8 cellular contexts compared by ENCODE assay signal in genomic region chr20:34111712-34112599, GRCh38. TPM values are rescaled to one million over a fixed set of nuclear protein-coding genes. Genes with fewer than 3 reads are reported as not detected.
A peak's percentile ranks its signal among the peaks of the same experiment; 100 is the strongest.
DNase-seq lines count a peak whose midpoint lies in the region; TF ChIP-seq lines count a peak whose summit lies in the region.

EIF2S2 (minus strand) TSS chr20:34112243; CDS start chr20:34112110, 133 bp downstream.

- in situ Hi-C loops in SK-MEL-5 (cut with HindIII; ENCODE audit: low pct_unique_long_range_greater_than_20kb, low sequenced_read_pairs) = no loop called here

- peak within 1 kb of the TSS; percentile 59 to 100 (median 100) for H3K9ac ChIP-seq in subcutaneous abdominal adipose tissue (ENCODE audit: low read length in 5 of 5)

- H3K4me1 ChIP-seq in neuron (ENCODE audit: insufficient read depth, low read length) (peaks cover 11% of the 10 kb centered on the region), subcutaneous abdominal adipose tissue (ENCODE audit: control insufficient read depth in 5 of 5, insufficient read depth in 5 of 5, low read length in 5 of 5) (peaks cover 4 to 37% (median 29%) of the 10 kb centered on the region in 5 donors)

- peak within 1 kb of the TSS; percentile 93 for H3K4me3 ChIP-seq in neuron (ENCODE audit: low read length)
- peak within 1 kb of the TSS; percentile 88 to 98 (median 91) for H3K4me3 ChIP-seq in subcutaneous abdominal adipose tissue (ENCODE audit: low read depth in 1 of 5, low read length in 5 of 5)

- DNase-seq in GF-D8 (lab: John Stamatoyannopoulos, UW) = peak; percentile 97
- DNase-seq in HEK293T (ENCODE audit: extremely low spot score) = peak; percentile 97
- peak; percentile 99 for DNase-seq in MV-4-11 (lab: John Stamatoyannopoulos, UW)
- DNase-seq in SK-MEL-5 (ENCODE audit: low read depth, low spot score) = peak; percentile 99
- DNase-seq in activated naive CD4-positive, alpha-beta T cell treated with Interleukin-2 at 50 U/mL for 16 hours = peak; percentile 95
- peak; percentile 97 for DNase-seq in foreskin melanocyte

- H3K36me3 ChIP-seq in neuron (ENCODE audit: insufficient read depth, low read length) = peaks cover 9% of the 10 kb centered on the region
- H3K36me3 ChIP-seq in subcutaneous abdominal adipose tissue (ENCODE audit: control insufficient read depth in 5 of 5, insufficient read depth in 5 of 5, low read length in 5 of 5) = peaks cover 0 to 12% (median 4%) of the 10 kb centered on the region in 5 donors

- H3K27me3 ChIP-seq in neuron (ENCODE audit: insufficient read depth, low read length) (no peaks in the 10 kb centered on the region), subcutaneous abdominal adipose tissue (ENCODE audit: control insufficient read depth in 5 of 5, insufficient read depth in 4 of 5, low read length in 5 of 5) (no peaks in the 10 kb centered on the region)

- POLR2A ChIA-PET in HEK293T (lab: Yijun Ruan, JAX) = interaction anchor here (0.6 to 2.6 kb wide), 28 partner anchors 9 to 1343 kb away, joined by 3 to 27 read pairs (median 5); partner anchors contain the start of genes CEP250, CHMP4B, DYNLRB1 and RALY

- CTCF ChIA-PET in HEK293T (lab: Yijun Ruan, JAX) = interaction anchor here (0.8 kb wide), 1 partner anchor 78 kb away, joined by 3 read pairs; no protein-coding TSS in a partner anchor

- H3K27ac ChIP-seq in subcutaneous abdominal adipose tissue (ENCODE audit: low read depth, low read length) = peak within 1 kb of the TSS; percentile 99

- peak within 1 kb of the TSS; percentile 88 for H2AFZ ChIP-seq in neuron (ENCODE audit: low read depth, low read length)

- H3K9me3 ChIP-seq in neuron (ENCODE audit: low read length) (no peaks in the 10 kb centered on the region), subcutaneous abdominal adipose tissue (ENCODE audit: control insufficient read depth in 5 of 5, low read length in 5 of 5) (no peaks in the 10 kb centered on the region)

TF ChIP-seq in HEK293T, 16 proteins besides CTCF, POLR2A, EP300 and RAD21:
- TF ChIP-seq PKNOX1 (IDR thresholded peaks at IDR 0.05) = no peak
- TF ChIP-seq ELF4 (IDR thresholded peaks at IDR 0.05) = peak; percentile 68; the same call in 1 of the 2 replicates

RNA-seq across cellular contexts. Expression of gene EIF2S2, which starts in this region (rescaled TPM):
- total RNA-seq in SK-MEL-5 (2014; rRNA removed; shearing (Covaris generic)) = 198 and 226 TPM in 2 replicates
- 122 and 132 TPM in 2 replicates for polyA plus RNA-seq in SK-MEL-5 (2015; cell fraction: cytosol; rRNA removed)
- 50.8 and 54.1 TPM in 2 replicates for polyA plus RNA-seq in SK-MEL-5 (2015; cell fraction: nucleus; rRNA removed)

Comparison
In these comparisons a context has a peak if more than half of its experiments do, and no peak if none do; other contexts are left out.
1. Peak in every context shown above with its lines: DNase-seq, H3K4me3 ChIP-seq and H3K27ac ChIP-seq.